Comparison of ENCODE assay signal across 8 cellular contexts in the genomic region with DNA sequence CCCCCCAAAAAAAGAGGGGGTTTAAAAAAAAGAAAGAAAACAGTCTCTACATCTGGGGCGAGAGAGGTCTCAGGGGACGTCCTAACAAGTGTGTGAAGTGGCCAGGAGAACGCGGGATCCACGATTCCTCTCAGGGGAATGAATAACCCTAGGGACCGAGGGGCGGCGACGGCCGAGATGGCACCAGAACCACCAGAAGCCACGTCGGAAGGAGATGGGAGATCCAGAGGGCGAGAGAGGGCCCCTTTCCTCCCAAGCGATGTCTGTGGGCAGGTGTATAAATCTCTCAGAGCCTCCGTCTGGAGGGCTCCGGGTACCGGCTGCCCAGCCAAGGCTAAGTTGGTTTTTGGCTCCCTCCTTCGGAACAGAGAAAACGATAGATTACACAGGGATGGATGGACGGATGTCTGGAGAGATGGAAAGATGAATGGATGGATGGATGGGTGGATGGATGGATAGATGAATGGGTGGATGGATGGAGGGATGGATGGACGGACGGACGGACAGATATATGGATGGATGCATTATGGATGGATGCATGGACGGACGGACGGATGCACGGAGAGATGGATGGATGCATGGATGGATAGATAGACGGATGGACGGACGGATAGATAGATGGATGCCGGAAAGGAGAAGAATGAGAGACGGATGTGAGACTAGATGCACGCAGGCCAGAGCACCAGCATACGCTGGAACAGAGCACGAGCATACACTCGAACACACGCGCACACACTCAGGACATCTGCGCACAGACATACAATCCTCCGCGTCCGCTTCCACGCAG. TPM values are rescaled to one million over a fixed set of nuclear protein-coding genes. Genes with fewer than 3 reads are reported as not detected.
DNase-seq lines count a peak whose midpoint lies in the region; TF ChIP-seq lines count a peak whose summit lies in the region.

No MANE protein-coding gene starts in this region.

- H3K27ac ChIP-seq in SJCRH30, result no peak overlapping the region
- peak overlapping the region; percentile 75 for H3K27ac ChIP-seq in cingulate gyrus (ENCODE audit: low read depth, low read length)
- H3K27ac ChIP-seq in mesodermal cell (ENCODE audit: low read depth, low read length, severe bottlenecking), result no peak overlapping the region
- no peak overlapping the region for H3K27ac ChIP-seq in thyroid gland

- peak; percentile 13 for DNase-seq in NCI-H510A treated with DMSO at 0.1 percent for 48 hours (lab: John Stamatoyannopoulos, UW)
- DNase-seq in NCI-H510A (lab: John Stamatoyannopoulos, UW), result no peak
- no peak for DNase-seq in SJCRH30
- DNase-seq in thyroid gland, result peak; percentile 60 to 66
- DNase-seq in GM19238 (ENCODE audit: insufficient read length, low spot score), result no peak
- DNase-seq in HPDE6-E6E7 (ENCODE audit: extremely low spot score), result no peak

- H3K4me1 ChIP-seq in SJCRH30 (peaks cover 6% of the 10 kb centered on the region; the same call in 1 of the 2 replicates), mesodermal cell (ENCODE audit: control insufficient read depth, insufficient read depth, low read length, poor library complexity, severe bottlenecking) (no peaks in the 10 kb centered on the region), thyroid gland (peaks cover 11 to 17% of the 10 kb centered on the region in 2 donors)

- H3K4me3 ChIP-seq in SJCRH30, result peak overlapping the region; percentile 66
- peak overlapping the region; percentile 60 for H3K4me3 ChIP-seq in mesodermal cell (ENCODE audit: extremely low read depth, insufficient read depth, low read length, poor library complexity, severe bottlenecking)
- H3K4me3 ChIP-seq in thyroid gland (replicated peaks in 1 of 3), result peak overlapping the region in 1 of 3 donors; percentile 43

- TF ChIP-seq POLR2A in thyroid gland (IDR thresholded peaks at IDR 0.05), result no peak

- intact Hi-C loops in thyroid gland (cut with DNase I), result loop anchor here (10.0 kb wide), 2 partner anchors 466 to 1836 kb away; no protein-coding TSS in a partner anchor

- H3K9me3 ChIP-seq in SJCRH30 (replicated peaks), result no peaks in the 10 kb centered on the region
- no peaks in the 10 kb centered on the region for H3K9me3 ChIP-seq in mesodermal cell (ENCODE audit: control insufficient read depth, low read length)
- H3K9me3 ChIP-seq in thyroid gland, result no peaks in the 10 kb centered on the region

- H3K36me3 ChIP-seq in SJCRH30 (no peaks in the 10 kb centered on the region), mesodermal cell (ENCODE audit: control insufficient read depth, insufficient read depth, low read length) (no peaks in the 10 kb centered on the region), thyroid gland (no peaks in the 10 kb centered on the region)

- 9 to 10% methylated on average over 37 to 42 of the region's 43 CpGs for WGBS in mesodermal cell (ENCODE audit: insufficient coverage in 2 of 2), 2 experiments
- 2 to 4% methylated on average over 43 of the region's 43 CpGs for WGBS in thyroid gland, 2 donors

- TF ChIP-seq CTCF in thyroid gland (IDR thresholded peaks at IDR 0.05), result peak in 3 of 6 experiments; percentile 45 to 52 (median 46)

- H3K27me3 ChIP-seq in SJCRH30 (peaks cover 8% of the 10 kb centered on the region; the same call in 1 of the 2 replicates), thyroid gland (no peaks in the 10 kb centered on the region)

RNA-seq across cellular contexts. Expression of a gene that starts 1.6 kb away (rescaled TPM):
- 4.0 and 4.2 TPM in 2 replicates for total RNA-seq in SJCRH30 (2014; rRNA removed; shearing (Covaris generic))
- polyA plus RNA-seq in mesodermal cell (2013, experiment 1 of 2), result 9.2 TPM
- 12.6 TPM for polyA plus RNA-seq in mesodermal cell (2013, experiment 2 of 2)
- 10 to 100 TPM; 38.9 to 98.9 (median 68.0) TPM for total RNA-seq in thyroid gland

Comparison
In these comparisons a context has a peak if more than half of its experiments do, and no peak if none do; other contexts are left out.
1. DNase-seq: peak in NCI-H510A treated with DMSO at 0.1 percent for 48 hours (single experiment) and thyroid gland (2 of 2); none in NCI-H510A (single experiment), SJCRH30 (0 of 2), GM19238 (single experiment) and HPDE6-E6E7 (single experiment).